Comparison of ENCODE assay signal across 19 cellular contexts in genomic region chr15:64581408-64581761, GRCh38.
DNase-seq lines count a peak whose midpoint lies in the region; ATAC-seq and TF ChIP-seq lines count a peak whose summit lies in the region.
"Had no signal": no experiment of that assay in that cellular context is flagged by ENCODE, and none has a peak within 500 bp of the region (broad histone marks: within the 10 kb centered on the region; RNA-seq: fewer than 3 reads in every experiment).

No MANE protein-coding gene starts in this region.

- POLR2A ChIA-PET in naive thymus-derived CD4-positive, alpha-beta T cell (lab: Charles Lee) = interaction anchor here (1.1 to 1.6 kb wide), 2 partner anchors 10 to 13 kb away, joined by 5 to 6 read pairs; no protein-coding TSS in a partner anchor

- peaks cover 0 to 42% (median 15%) of the 10 kb centered on the region in 5 donors for H3K36me3 Mint-ChIP-seq in naive thymus-derived CD4-positive, alpha-beta T cell
- H3K36me3 Mint-ChIP-seq in immature natural killer cell = peaks cover 0 to 8% (median 4%) of the 10 kb centered on the region in 3 donors
- H3K36me3 Mint-ChIP-seq in natural killer cell treated with Interleukin-12 subunit alpha and Interleukin-12 subunit beta and Interleukin-15 and Interleukin-18, amount 100 ng/mL, for 72 hours = peaks cover 9% of the 10 kb centered on the region

- peak; percentile 43 for DNase-seq in CD1c-positive myeloid dendritic cell (ENCODE audit: extremely low spot score)
- peak; percentile 40 for DNase-seq in OCI-M1 (lab: John Stamatoyannopoulos, UW)
- DNase-seq in hepatocyte (ENCODE audit: low spot score) = no peak
- DNase-seq in naive thymus-derived CD4-positive, alpha-beta T cell = no peak
- no peak for DNase-seq in immature natural killer cell
- no peak for DNase-seq in natural killer cell treated with Interleukin-12 subunit alpha and Interleukin-12 subunit beta and Interleukin-15 and Interleukin-18, amount 100 ng/mL, for 72 hours (ENCODE audit: low spot score)
- no peak for DNase-seq in NCI-H2227 treated with DMSO at 0.1 percent for 48 hours (lab: John Stamatoyannopoulos, UW)
- DNase-seq: DMS79; IMR-90; NCI-H1105; NCI-H146; NCI-H2029; NCI-H226; NCI-H510A treated with DMSO at 0.1 percent for 48 hours; NCI-H748 treated with DMSO at 0.1 percent for 48 hours; NK-92 treated with Interleukin-12 subunit alpha and Interleukin-12 subunit beta, amount 100 ng/mL, for 24 hours; SIG-M5; SK-N-SH had no signal

- H3K4me1 Mint-ChIP-seq in naive thymus-derived CD4-positive, alpha-beta T cell = peaks cover 29 to 66% (median 57%) of the 10 kb centered on the region in 7 donors
- H3K4me1 Mint-ChIP-seq in immature natural killer cell = peaks cover 15 to 26% of the 10 kb centered on the region in 2 donors
- H3K4me1 Mint-ChIP-seq in natural killer cell treated with Interleukin-12 subunit alpha and Interleukin-12 subunit beta and Interleukin-15 and Interleukin-18, amount 100 ng/mL, for 72 hours (ENCODE audit: low read depth in 2 of 2) = peaks cover 14 to 16% of the 10 kb centered on the region in 2 donors

- no peaks in the 10 kb centered on the region for H3K27me3 Mint-ChIP-seq in naive thymus-derived CD4-positive, alpha-beta T cell
- H3K27me3 Mint-ChIP-seq in immature natural killer cell (ENCODE audit: low read depth in 3 of 3) = peaks cover 0 to 1% (median 1%) of the 10 kb centered on the region in 3 donors
- H3K27me3 Mint-ChIP-seq in natural killer cell treated with Interleukin-12 subunit alpha and Interleukin-12 subunit beta and Interleukin-15 and Interleukin-18, amount 100 ng/mL, for 72 hours = no peaks in the 10 kb centered on the region

- intact Hi-C loops in naive thymus-derived CD4-positive, alpha-beta T cell (cut with micrococcal nuclease) = loop anchor here (5.0 kb wide), 4 partner anchors 41 to 154 kb away; partner anchors contain the start of gene ZNF609 (in 1 of the 2)

- peaks cover 0 to 15% (median 7%) of the 10 kb centered on the region in 11 donors for H3K9me3 Mint-ChIP-seq in naive thymus-derived CD4-positive, alpha-beta T cell
- H3K9me3 Mint-ChIP-seq in immature natural killer cell = peaks cover 0 to 5% (median 0%) of the 10 kb centered on the region in 6 donors
- H3K9me3 Mint-ChIP-seq in natural killer cell treated with Interleukin-12 subunit alpha and Interleukin-12 subunit beta and Interleukin-15 and Interleukin-18, amount 100 ng/mL, for 72 hours = no peaks in the 10 kb centered on the region

- ATAC-seq in naive thymus-derived CD4-positive, alpha-beta T cell = no peak
- ATAC-seq in natural killer cell treated with Interleukin-12 subunit alpha and Interleukin-12 subunit beta and Interleukin-15 and Interleukin-18, amount 100 ng/mL, for 72 hours = no peak

- H3K27ac ChIP-seq in hepatocyte = peak overlapping the region; percentile 37
- no peak overlapping the region for H3K27ac ChIP-seq in naive thymus-derived CD4-positive, alpha-beta T cell (ENCODE audit: low read depth, low read length)
- H3K27ac ChIP-seq: C4-2B had no signal

- H3K27me3 ChIP-seq in hepatocyte = no peaks in the 10 kb centered on the region
- no peaks in the 10 kb centered on the region for H3K27me3 ChIP-seq in naive thymus-derived CD4-positive, alpha-beta T cell (ENCODE audit: control insufficient read depth in 2 of 2, insufficient read depth in 2 of 2, low read length in 2 of 2)

- peak overlapping the region in 2 of 10 donors; percentile 14 to 86 for H3K4me3 Mint-ChIP-seq in naive thymus-derived CD4-positive, alpha-beta T cell
- no peak overlapping the region for H3K4me3 Mint-ChIP-seq in immature natural killer cell
- no peak overlapping the region for H3K4me3 Mint-ChIP-seq in natural killer cell treated with Interleukin-12 subunit alpha and Interleukin-12 subunit beta and Interleukin-15 and Interleukin-18, amount 100 ng/mL, for 72 hours

- peaks cover 88% of the 10 kb centered on the region for H3K79me2 ChIP-seq in hepatocyte

- no peaks in the 10 kb centered on the region for H3K9me2 ChIP-seq in hepatocyte (replicated peaks; ENCODE audit: insufficient read depth)
- H3K9me2 ChIP-seq: SK-N-SH had no signal

- peak overlapping the region in 8 of 9 donors; percentile 44 to 93 (median 66) for H3K27ac Mint-ChIP-seq in naive thymus-derived CD4-positive, alpha-beta T cell
- no peak overlapping the region for H3K27ac Mint-ChIP-seq in immature natural killer cell
- H3K27ac Mint-ChIP-seq in natural killer cell treated with Interleukin-12 subunit alpha and Interleukin-12 subunit beta and Interleukin-15 and Interleukin-18, amount 100 ng/mL, for 72 hours = no peak overlapping the region

- H3K4me2 ChIP-seq in hepatocyte = no peak overlapping the region
- H3K4me2 ChIP-seq: SK-N-SH had no signal

- peaks cover 10% of the 10 kb centered on the region for H3K9me3 ChIP-seq in hepatocyte (ENCODE audit: low read depth)
- H3K9me3 ChIP-seq in naive thymus-derived CD4-positive, alpha-beta T cell (ENCODE audit: control insufficient read depth in 2 of 3, low read length in 3 of 3) = no peaks in the 10 kb centered on the region

- no peak overlapping the region for H2AFZ ChIP-seq in hepatocyte

- 58% methylated on average over 2 of the region's 2 CpGs for WGBS in hepatocyte (ENCODE audit: low lambda C conversion rate, missing lambda C conversion rate)

- no peak for TF ChIP-seq CTCF in hepatocyte (IDR thresholded peaks at IDR 0.05; ENCODE audit: poor library complexity)

- H4K20me1 ChIP-seq in hepatocyte (ENCODE audit: insufficient read depth, poor library complexity, severe bottlenecking) = peaks cover 17% of the 10 kb centered on the region

- H3K36me3 ChIP-seq in hepatocyte (replicated peaks; ENCODE audit: insufficient read depth, low read depth) = no peaks in the 10 kb centered on the region
- no peaks in the 10 kb centered on the region for H3K36me3 ChIP-seq in naive thymus-derived CD4-positive, alpha-beta T cell (ENCODE audit: control insufficient read depth in 2 of 3, insufficient read depth in 3 of 3, low read length in 3 of 3)

- H3K4me3 ChIP-seq in hepatocyte = no peak overlapping the region
- no peak overlapping the region for H3K4me3 ChIP-seq in naive thymus-derived CD4-positive, alpha-beta T cell (ENCODE audit: low read length)

- CTCF ChIA-PET in naive thymus-derived CD4-positive, alpha-beta T cell (lab: Charles Lee) = interaction anchor here (1.0 kb wide), 1 partner anchor 111 kb away, joined by 5 read pairs; no protein-coding TSS in a partner anchor

- H3K4me1 ChIP-seq in hepatocyte (ENCODE audit: insufficient read depth) = peaks cover 7% of the 10 kb centered on the region
- H3K4me1 ChIP-seq in naive thymus-derived CD4-positive, alpha-beta T cell (ENCODE audit: control insufficient read depth in 2 of 2, insufficient read depth in 2 of 2, low read length in 2 of 2) = peaks cover 0 to 20% of the 10 kb centered on the region in 2 donors

Comparison
In these comparisons a context has a peak if more than half of its experiments do, and no peak if none do; other contexts are left out.
1. DNase-seq: peak in CD1c-positive myeloid dendritic cell (single experiment) and OCI-M1 (single experiment); none in hepatocyte (single experiment), naive thymus-derived CD4-positive, alpha-beta T cell (0 of 9), immature natural killer cell (0 of 3), natural killer cell treated with Interleukin-12 subunit alpha and Interleukin-12 subunit beta and Interleukin-15 and Interleukin-18, amount 100 ng/mL, for 72 hours (single experiment) and NCI-H2227 treated with DMSO at 0.1 percent for 48 hours (single experiment).
2. H3K27ac Mint-ChIP-seq: peak in naive thymus-derived CD4-positive, alpha-beta T cell (8 of 9); none in immature natural killer cell (0 of 6) and natural killer cell treated with Interleukin-12 subunit alpha and Interleukin-12 subunit beta and Interleukin-15 and Interleukin-18, amount 100 ng/mL, for 72 hours (0 of 2).